In the genomic region with DNA sequence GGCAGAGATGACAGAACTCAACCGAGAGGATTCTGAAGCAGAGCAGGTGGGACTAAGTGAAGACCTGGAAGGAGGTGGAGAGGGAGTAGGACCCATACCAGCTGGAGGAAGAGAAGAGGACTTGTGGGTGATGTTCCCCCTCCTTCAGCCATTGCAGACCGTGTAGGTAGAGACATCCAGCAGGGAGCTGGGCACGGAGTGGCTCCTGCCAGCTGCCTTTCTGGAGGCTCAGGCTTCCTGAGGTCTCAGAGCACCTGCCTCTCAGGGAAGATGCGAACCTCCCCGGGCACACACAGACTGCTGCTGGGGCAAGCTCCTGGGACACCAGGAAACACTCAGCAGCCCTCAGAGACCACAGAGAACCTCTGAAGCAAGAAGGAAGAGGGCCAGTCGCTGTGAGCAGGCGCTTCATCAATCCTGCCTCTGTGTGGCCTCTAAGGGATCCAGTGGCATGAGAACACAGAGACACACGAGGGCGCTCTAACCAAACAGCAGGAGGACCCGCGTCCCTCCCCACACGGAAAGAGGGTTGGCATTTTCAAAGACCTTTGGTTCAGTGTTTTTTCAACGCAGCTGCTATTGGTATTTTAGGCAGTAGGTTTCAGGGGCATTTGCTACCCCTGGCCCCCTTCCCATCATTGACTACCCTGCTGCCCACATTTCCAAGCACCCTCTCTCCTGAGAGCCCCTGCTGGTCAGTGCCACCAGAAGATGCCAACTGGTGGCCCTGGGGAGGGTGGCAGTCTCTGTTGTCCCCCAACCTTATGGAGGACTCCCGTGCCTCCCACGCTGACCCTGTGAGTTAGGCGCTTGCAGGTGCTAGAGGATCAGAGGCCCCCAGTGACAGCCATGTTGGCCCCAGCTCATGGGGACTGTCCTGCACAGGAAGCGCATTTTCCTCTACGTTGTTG, we compare ENCODE assay signal across 7 cellular contexts.
DNase-seq lines count a peak whose midpoint lies in the region; TF ChIP-seq lines count a peak whose summit lies in the region.

No MANE protein-coding gene starts in this region.

- DNase-seq in GM13976 (ENCODE audit: low spot score) (peak; percentile 88), HT-29 (ENCODE audit: low spot score) (peak; percentile 83), NOMO-1 (lab: John Stamatoyannopoulos, UW; ENCODE audit: unreplicated experiment in 2 of 2) (peak; percentile 70 to 76), endothelial cell (ENCODE audit: low spot score) (peak; percentile 80), middle frontal gyrus (ENCODE audit: extremely low spot score, low spot score) (peak; percentile 79)
- peak; percentile 61 to 66 for DNase-seq in activated CD8-positive, alpha-beta memory T cell treated with anti-CD3 and anti-CD28 coated beads for 4 hours (ENCODE audit: low read depth in 2 of 2)
- DNase-seq in stimulated activated CD8-positive, alpha-beta memory T cell treated with anti-CD3 and anti-CD28 coated beads, Interleukin-4, amount 100 ng/mL, for 24 hours (ENCODE audit: low read depth): peak; percentile 56

- H3K36me3 Mint-ChIP-seq in endothelial cell (ENCODE audit: low read depth, unreplicated experiment): no peaks in the 10 kb centered on the region

- TF ChIP-seq CTCF in GM13976 (IDR thresholded peaks at IDR 0.05; ENCODE audit: borderline replicate concordance, control extremely low read depth, extremely low read depth, insufficient read depth, missing control alignments) (peak; percentile 80), endothelial cell (IDR thresholded peaks at IDR 0.05; ENCODE audit: unreplicated experiment) (peak; percentile 70)

- H3K4me1 Mint-ChIP-seq in endothelial cell (ENCODE audit: unreplicated experiment): peaks cover 3% of the 10 kb centered on the region

- H3K4me3 Mint-ChIP-seq in endothelial cell (ENCODE audit: unreplicated experiment): no peak overlapping the region

- no peak overlapping the region for H3K27ac Mint-ChIP-seq in endothelial cell (ENCODE audit: unreplicated experiment)

- H3K9me3 Mint-ChIP-seq in endothelial cell (ENCODE audit: unreplicated experiment): no peaks in the 10 kb centered on the region

- H3K27me3 Mint-ChIP-seq in endothelial cell (ENCODE audit: unreplicated experiment): peaks cover 4% of the 10 kb centered on the region

- in situ Hi-C loops in GM13976 (cut with MboI; ENCODE audit: low sequenced_read_pairs, unreplicated experiment): loop anchor here (25.0 kb wide), 1 partner anchor 563 kb away; no protein-coding TSS in a partner anchor

Comparison
In these comparisons a context has a peak if more than half of its experiments do, and no peak if none do; other contexts are left out.
1. Peak in every context shown above with its lines: DNase-seq.